ENCODE assay signal across 26 cellular contexts in genomic region chr12:106239951-106240335, GRCh38.
"Had no signal": no experiment of that assay in that cellular context is flagged by ENCODE, and none has a peak within 500 bp of the region (broad histone marks: within the 10 kb centered on the region; RNA-seq: fewer than 3 reads in every experiment).

No MANE protein-coding gene starts in this region.

- ATAC-seq: activated T-helper 17 cell treated with anti-CD3 and anti-CD28 coated beads, Interleukin-2, amount 50 U/mL, for 72 hours; PC-3; T-helper 17 cell had no signal

- H3K4me3 ChIP-seq: MG63 had no signal

- H3K27me3 ChIP-seq: MG63 had no signal

- H3K4me1 Mint-ChIP-seq: activated CD4-positive, alpha-beta T cell treated with anti-CD3 and anti-CD28 coated beads, Interleukin-2, amount 10 ng/mL, durations not matched to agents 7 days and 5 days had no signal

- H3K9me3 ChIP-seq: MG63 had no signal

- H3K27ac Mint-ChIP-seq: activated CD4-positive, alpha-beta memory T cell treated with anti-CD3 and anti-CD28 coated beads for 36 hours; activated CD4-positive, alpha-beta T cell treated with anti-CD3 and anti-CD28 coated beads, Interleukin-2, amount 10 ng/mL, durations not matched to agents 7 days and 5 days; activated naive CD4-positive, alpha-beta T cell treated with anti-CD3 and anti-CD28 coated beads for 36 hours; activated naive CD8-positive, alpha-beta T cell; activated T-helper 17 cell treated with anti-CD3 and anti-CD28 coated beads, Interleukin-2, amount 50 U/mL, for 72 hours; brain; T-helper 17 cell had no signal

- DNase-seq: activated CD4-positive, alpha-beta memory T cell treated with anti-CD3 and anti-CD28 coated beads for 36 hours; activated CD4-positive, alpha-beta T cell treated with anti-CD3 and anti-CD28 coated beads, Interleukin-2, amount 10 ng/mL, durations not matched to agents 7 days and 5 days; activated CD4-positive, CD25-positive, alpha-beta regulatory T cell; activated CD8-positive, alpha-beta memory T cell treated with anti-CD3 and anti-CD28 coated beads for 24 hours; activated gamma-delta T cell; activated naive CD4-positive, alpha-beta T cell treated with anti-CD3 and anti-CD28 coated beads for 36 hours; activated T-cell treated with anti-CD3 and anti-CD28 coated beads for 4 hours; activated T-cell treated with anti-CD3 and anti-CD28 coated beads, Interleukin-2, amount 50 U/mL, for 48 hours; amygdala; MG63; MV-4-11; NCI-H1092 treated with DMSO at 0.1 percent for 48 hours; NCI-H1417 treated with DMSO at 0.1 percent for 48 hours; NCI-H1694; NCI-H2029; NCI-H2107; NCI-H2171 treated with DMSO at 0.1 percent for 48 hours; NCI-H226; NCI-H524; PC-3; SHP77 treated with DMSO at 0.1 percent for 48 hours; T-helper 17 cell; T-helper 9 cell had no signal

- H3K4me3 Mint-ChIP-seq: activated CD4-positive, alpha-beta memory T cell treated with anti-CD3 and anti-CD28 coated beads for 36 hours; activated CD4-positive, alpha-beta T cell treated with anti-CD3 and anti-CD28 coated beads, Interleukin-2, amount 10 ng/mL, durations not matched to agents 7 days and 5 days; activated naive CD4-positive, alpha-beta T cell treated with anti-CD3 and anti-CD28 coated beads for 36 hours; activated naive CD8-positive, alpha-beta T cell; activated T-helper 17 cell treated with anti-CD3 and anti-CD28 coated beads, Interleukin-2, amount 50 U/mL, for 72 hours; brain; T-helper 17 cell had no signal

- H3K27me3 Mint-ChIP-seq: activated CD4-positive, alpha-beta memory T cell treated with anti-CD3 and anti-CD28 coated beads for 36 hours; activated CD4-positive, alpha-beta T cell treated with anti-CD3 and anti-CD28 coated beads, Interleukin-2, amount 10 ng/mL, durations not matched to agents 7 days and 5 days; activated naive CD8-positive, alpha-beta T cell; activated T-helper 17 cell treated with anti-CD3 and anti-CD28 coated beads, Interleukin-2, amount 50 U/mL, for 72 hours; brain; T-helper 17 cell had no signal

- H3K9me3 Mint-ChIP-seq: activated CD4-positive, alpha-beta memory T cell treated with anti-CD3 and anti-CD28 coated beads for 36 hours; activated CD4-positive, alpha-beta T cell treated with anti-CD3 and anti-CD28 coated beads, Interleukin-2, amount 10 ng/mL, durations not matched to agents 7 days and 5 days; activated naive CD4-positive, alpha-beta T cell treated with anti-CD3 and anti-CD28 coated beads for 36 hours; activated T-helper 17 cell treated with anti-CD3 and anti-CD28 coated beads, Interleukin-2, amount 50 U/mL, for 72 hours; brain had no signal
